In genomic region chr2:195656131-195656858, GRCh38 we compare ENCODE assay signal across 8 cellular contexts. TPM values are rescaled to one million over a fixed set of nuclear protein-coding genes. Genes with fewer than 3 reads are reported as not detected.
A peak's percentile ranks its signal among the peaks of the same experiment; 100 is the strongest.
DNase-seq lines count a peak whose midpoint lies in the region; ATAC-seq, FAIRE-seq and TF ChIP-seq lines count a peak whose summit lies in the region.

No MANE protein-coding gene starts in this region.

- no peaks in the 10 kb centered on the region for H3K9me3 ChIP-seq in ectodermal cell (ENCODE audit: control insufficient read depth, low read length)
- no peaks in the 10 kb centered on the region for H3K9me3 ChIP-seq in neural progenitor cell (ENCODE audit: low read depth)

- H3K4me1 ChIP-seq in ectodermal cell (ENCODE audit: control insufficient read depth, insufficient read depth, low read length): peaks cover 4% of the 10 kb centered on the region
- H3K4me1 ChIP-seq in neural progenitor cell: peaks cover 17% of the 10 kb centered on the region

- H3K4me3 ChIP-seq in ectodermal cell (ENCODE audit: insufficient read depth, low read depth, low read length) (peak overlapping the region; percentile 75), neural progenitor cell (peak overlapping the region; percentile 88)

- H3K4me3 Mint-ChIP-seq in neural progenitor cell: peak overlapping the region; percentile 96

- H3K27me3 ChIP-seq in ectodermal cell (ENCODE audit: control insufficient read depth, insufficient read depth, low read length, poor library complexity, severe bottlenecking): no peaks in the 10 kb centered on the region
- H3K27me3 ChIP-seq in neural progenitor cell: no peaks in the 10 kb centered on the region

- H3K9me3 Mint-ChIP-seq in neural progenitor cell: no peaks in the 10 kb centered on the region

- no peak for TF ChIP-seq POLR2A in GM12891 (IDR thresholded peaks at IDR 0.05; ENCODE audit: low read depth, low read length)

- no peak for TF ChIP-seq CTCF in neural progenitor cell (IDR thresholded peaks at IDR 0.05)

- no peak overlapping the region for H3K9ac ChIP-seq in neural progenitor cell

- H3K36me3 ChIP-seq in ectodermal cell (ENCODE audit: control insufficient read depth, insufficient read depth, low read length) (no peaks in the 10 kb centered on the region), neural progenitor cell (no peaks in the 10 kb centered on the region)

- peak overlapping the region; percentile 76 for H3K27ac Mint-ChIP-seq in neural progenitor cell

- H3K27me3 Mint-ChIP-seq in neural progenitor cell (ENCODE audit: insufficient read depth, low read depth): peaks cover 2% of the 10 kb centered on the region

- H3K79me2 ChIP-seq in neural progenitor cell (ENCODE audit: low read depth): peaks cover 43% of the 10 kb centered on the region

- H3K36me3 Mint-ChIP-seq in neural progenitor cell: peaks cover 4% of the 10 kb centered on the region

- peak; percentile 26 for ATAC-seq in GM21786 (IDR thresholded peaks at IDR 0.05; ENCODE audit: unreplicated experiment)
- no peak for ATAC-seq in HG03571 (IDR thresholded peaks at IDR 0.05; ENCODE audit: unreplicated experiment)
- ATAC-seq in GM18858 (IDR thresholded peaks at IDR 0.05; ENCODE audit: unreplicated experiment): no peak

- H4K20me1 ChIP-seq in neural progenitor cell (ENCODE audit: low read depth): peaks cover 33% of the 10 kb centered on the region

- FAIRE-seq in GM12891 (lab: Jason Lieb, UNC): no peak

- peaks cover 7% of the 10 kb centered on the region for H3F3A ChIP-seq in neural progenitor cell (ENCODE audit: low read depth)

- 54% methylated on average over 20 of the region's 20 CpGs for WGBS in ectodermal cell, 2 experiments

- peaks cover 28% of the 10 kb centered on the region for H3K4me1 Mint-ChIP-seq in neural progenitor cell

- DNase-seq in NOMO-1 treated with dmso at 0.1 percent for 144 hours (lab: John Stamatoyannopoulos, UW; ENCODE audit: unreplicated experiment) (peak; percentile 83), neural progenitor cell (ENCODE audit: low spot score) (no peak), GM12891 (ENCODE audit: insufficient read length, low spot score) (no peak), HT-29 (ENCODE audit: low spot score) (no peak)

- H3K27ac ChIP-seq in ectodermal cell (ENCODE audit: insufficient read depth, low read depth, low read length, poor library complexity, severe bottlenecking) (no peak overlapping the region), neural progenitor cell (no peak overlapping the region)

- H3K4me2 ChIP-seq in neural progenitor cell: peak overlapping the region; percentile 66

- peak overlapping the region; percentile 77 for H2AFZ ChIP-seq in neural progenitor cell (replicated peaks)

TF ChIP-seq in GM12891, 5 proteins besides CTCF, POLR2A, EP300 and RAD21:
- TF ChIP-seq POLR2AphosphoS5 (IDR thresholded peaks at IDR 0.05; ENCODE audit: low read depth, low read length) (no peak), SPI1 (IDR thresholded peaks at IDR 0.05; ENCODE audit: low read depth, low read length) (no peak), PAX5 (IDR thresholded peaks at IDR 0.05; ENCODE audit: insufficient read depth, low read length, severe bottlenecking) (no peak), TAF1 (IDR thresholded peaks at IDR 0.05; ENCODE audit: low read depth, low read length) (no peak), POU2F2 (IDR thresholded peaks at IDR 0.05; ENCODE audit: low read depth, low read length) (no peak)

RNA-seq across cellular contexts. Expression of gene SLC39A10, which starts 0.7 kb away (rescaled TPM):
- polyA plus RNA-seq in ectodermal cell (2013, experiment 1 of 4): 86.6 TPM
- 89.6 TPM for polyA plus RNA-seq in ectodermal cell (2013, experiment 2 of 4)
- 69.9 TPM for polyA plus RNA-seq in ectodermal cell (2013, experiment 3 of 4)
- polyA plus RNA-seq in ectodermal cell (2013, experiment 4 of 4): 79.4 TPM
- total RNA-seq in neural progenitor cell (ENCODE audit: low replicate concordance): 179 and 253 TPM in 2 replicates
- 1.4 TPM for polyA plus RNA-seq in GM12891 (2012; ENCODE audit: low read depth, missing spikeins)
- 7.6 and 10.3 TPM in 2 replicates for total RNA-seq in HT-29 (2014; rRNA removed; shearing (Covaris generic))

Comparison
In these comparisons a context has a peak if more than half of its experiments do, and no peak if none do; other contexts are left out.
1. RNA of gene SLC39A10, which starts 0.7 kb away (total RNA-seq): 179 to 253 TPM in neural progenitor cell; 7.6 to 10.3 TPM in HT-29; every median in the first group is over 10 times any median in the second.